Comparison of ENCODE assay signal across 22 cellular contexts in genomic region chr20:50924261-50924660, GRCh38. TPM values are rescaled to one million over a fixed set of nuclear protein-coding genes. Genes with fewer than 3 reads are reported as not detected.
DNase-seq lines count a peak whose midpoint lies in the region; ATAC-seq, FAIRE-seq and TF ChIP-seq lines count a peak whose summit lies in the region.
"Had no signal": no experiment of that assay in that cellular context is flagged by ENCODE, and none has a peak within 500 bp of the region (broad histone marks: within the 10 kb centered on the region; RNA-seq: fewer than 3 reads in every experiment).

No MANE protein-coding gene starts in this region.

- H3K79me1 ChIP-seq in mesenchymal stem cell (replicated peaks; ENCODE audit: low read length, poor library complexity, severe bottlenecking): no peaks in the 10 kb centered on the region

- peaks cover 18% of the 10 kb centered on the region for H3F3A ChIP-seq in GM23248 (ENCODE audit: insufficient read depth)

- no peak overlapping the region for H2BK5ac ChIP-seq in mesenchymal stem cell (ENCODE audit: low read depth, low read length, poor library complexity, severe bottlenecking)

- TF ChIP-seq POLR2A in GM12878 (IDR thresholded peaks at IDR 0.05; ENCODE audit: low read depth, low read length): no peak

- H4K20me1 ChIP-seq in GM23248 (ENCODE audit: insufficient read depth) (peaks cover 27% of the 10 kb centered on the region), GM12878 (ENCODE audit: control insufficient read depth, insufficient read depth) (no peaks in the 10 kb centered on the region; the same call in 1 of the 2 replicates), hepatocyte (ENCODE audit: insufficient read depth, poor library complexity, severe bottlenecking) (peaks cover 100% of the 10 kb centered on the region)

- H3K4me2 ChIP-seq in GM23248 (ENCODE audit: unreplicated experiment) (no peak overlapping the region), GM12878 (ENCODE audit: control insufficient read depth, insufficient read depth) (0 out of 2 replicates have a peak overlapping the region, but pooled peaks have one; percentile 18), mesenchymal stem cell (ENCODE audit: low read length, poor library complexity, severe bottlenecking) (no peak overlapping the region), hepatocyte (no peak overlapping the region)

- H3K9me2 ChIP-seq in GM23248 (ENCODE audit: insufficient read depth) (no peaks in the 10 kb centered on the region), hepatocyte (replicated peaks; ENCODE audit: insufficient read depth) (no peaks in the 10 kb centered on the region)

- no peak for TF ChIP-seq RAD21 in GM12878 (IDR thresholded peaks at IDR 0.05; ENCODE audit: insufficient read depth, low read depth, low read length)

- no peak for FAIRE-seq in GM12878 (lab: Jason Lieb, UNC)
- FAIRE-seq: colon, GM18507, kidney had no signal

- TF ChIP-seq EP300 in GM12878 (IDR thresholded peaks at IDR 0.05; ENCODE audit: borderline replicate concordance in 1 of 2, control insufficient read depth in 1 of 2, low read depth in 2 of 2, low read length in 2 of 2): no peak

- H2AFZ ChIP-seq in GM23248 (no peak overlapping the region), GM12878 (ENCODE audit: control insufficient read depth, low read depth, low read length) (no peak overlapping the region), mesenchymal stem cell (ENCODE audit: low read depth, low read length) (no peak overlapping the region), hepatocyte (no peak overlapping the region)

- no peak overlapping the region for H3K14ac ChIP-seq in mesenchymal stem cell (ENCODE audit: low read length in 2 of 2)

- H2BK12ac ChIP-seq in mesenchymal stem cell (ENCODE audit: low read length in 2 of 2): no peak overlapping the region

- in situ Hi-C loops in GM23248 (cut with MboI): no loop called here
- in situ Hi-C loops in GM12878 (cut with MboI): no loop called here

- no peak overlapping the region for H2AK5ac ChIP-seq in mesenchymal stem cell (ENCODE audit: low read length, severe bottlenecking)

- H3K79me2 ChIP-seq in GM23248 (ENCODE audit: insufficient read depth): peaks cover 100% of the 10 kb centered on the region
- peaks cover 97% of the 10 kb centered on the region for H3K79me2 ChIP-seq in GM12878 (ENCODE audit: control insufficient read depth, insufficient read depth, low read length)
- peaks cover 100% of the 10 kb centered on the region for H3K79me2 ChIP-seq in hepatocyte

- no peak overlapping the region for H3K9ac ChIP-seq in GM23248
- H3K9ac ChIP-seq in GM12878 (ENCODE audit: control insufficient read depth, insufficient read depth, low read length): no peak overlapping the region
- no peak overlapping the region for H3K9ac ChIP-seq in mesenchymal stem cell (ENCODE audit: low read length)

- DNase-seq in AG10803 (ENCODE audit: low read depth) (peak; percentile 60), GM23248 (peak; percentile 30), GM12878 (ENCODE audit: low read depth, low spot score) (no peak), mesenchymal stem cell (peak; percentile 40), hepatocyte (ENCODE audit: low spot score) (no peak), NCI-H1417 treated with DMSO at 0.1 percent for 48 hours (lab: John Stamatoyannopoulos, UW) (no peak), left ventricle myocardium superior (no peak)
- DNase-seq: ACHN; activated naive CD4-positive, alpha-beta T cell; EL; foreskin melanocyte; hypothalamus; kidney; NCI-H1092 treated with DMSO at 0.1 percent for 48 hours; NCI-H526; OCI-M1; Right ventricle myocardium superior; stimulated activated CD8-positive, alpha-beta memory T cell treated with anti-CD3 and anti-CD28 coated beads, Interleukin-4, amount 100 ng/mL, for 48 hours had no signal

- no peak overlapping the region for H3K18ac ChIP-seq in mesenchymal stem cell (ENCODE audit: low read depth in 1 of 2, low read length in 2 of 2)

- no peak for ATAC-seq in GM12878
- ATAC-seq in GM21367 (IDR thresholded peaks at IDR 0.05; ENCODE audit: unreplicated experiment): no peak
- no peak for ATAC-seq in left ventricle myocardium superior

- SMC1A ChIA-PET in GM12878 (lab: Charles Lee; ENCODE audit: uncharacterized antibody, unreplicated experiment): interaction anchor here (0.8 to 7.6 kb wide), 10 partner anchors 8 to 399 kb away, joined by 3 to 54 read pairs (median 4); partner anchors contain the start of gene BCAS4

- H3K4me1 ChIP-seq in GM23248 (ENCODE audit: insufficient read depth) (peaks cover 51% of the 10 kb centered on the region), GM12878 (ENCODE audit: control insufficient read depth, insufficient read depth, low read length) (peaks cover 4% of the 10 kb centered on the region), mesenchymal stem cell (ENCODE audit: control insufficient read depth, insufficient read depth, low read depth, low read length) (peaks cover 14% of the 10 kb centered on the region), hepatocyte (ENCODE audit: insufficient read depth) (peaks cover 28% of the 10 kb centered on the region)

- WGBS in GM23248 (ENCODE audit: low coverage in 1 of 2, low lambda C conversion rate in 2 of 2, missing lambda C conversion rate in 2 of 2), 2 experiments: 17 to 35% methylated on average over 1 of the region's 1 CpG
- WGBS in GM12878 (ENCODE audit: insufficient coverage, insufficient replicate concordance, low lambda C conversion rate, missing lambda C conversion rate): 57% methylated on average over 1 of the region's 1 CpG
- WGBS in mesenchymal stem cell: 93% methylated on average over 1 of the region's 1 CpG
- WGBS in hepatocyte (ENCODE audit: low lambda C conversion rate, missing lambda C conversion rate): 46% methylated on average over 1 of the region's 1 CpG

- no TSS peak for BruUV-seq in GM12878 (replicated peaks; lab: Mats Ljungman, UMichigan)

- intact Hi-C loops in GM12878 (cut with micrococcal nuclease; ENCODE audit: unreplicated experiment): no loop called here
- intact Hi-C loops in left ventricle myocardium superior (cut with micrococcal nuclease): no loop called here

- H3K27me3 ChIP-seq in GM23248 (replicated peaks; ENCODE audit: insufficient read depth): no peaks in the 10 kb centered on the region
- H3K27me3 ChIP-seq in GM12878 (replicated peaks in 1 of 2; ENCODE audit: control insufficient read depth in 2 of 2, insufficient read depth in 2 of 2, low read length in 1 of 2): no peaks in the 10 kb centered on the region
- H3K27me3 ChIP-seq in mesenchymal stem cell (ENCODE audit: control insufficient read depth in 1 of 2, insufficient read depth in 1 of 2, low read length in 2 of 2): no peaks in the 10 kb centered on the region
- H3K27me3 ChIP-seq in hepatocyte: no peaks in the 10 kb centered on the region
- H3K27me3 ChIP-seq: vagina had no signal

- H4K8ac ChIP-seq in mesenchymal stem cell (ENCODE audit: low read length): no peak overlapping the region

- no peak overlapping the region for H2BK15ac ChIP-seq in mesenchymal stem cell (ENCODE audit: low read depth, poor library complexity, severe bottlenecking)

- H3K36me3 ChIP-seq in GM23248 (ENCODE audit: low read depth) (peaks cover 20% of the 10 kb centered on the region), GM12878 (ENCODE audit: control insufficient read depth in 2 of 2, insufficient read depth in 2 of 2, low read length in 1 of 2) (peaks cover 2 to 29% of the 10 kb centered on the region in 2 experiments), mesenchymal stem cell (ENCODE audit: control insufficient read depth in 1 of 2, insufficient read depth in 2 of 2, low read depth in 1 of 2, low read length in 2 of 2) (peaks cover 9 to 37% of the 10 kb centered on the region in 2 experiments), hepatocyte (replicated peaks; ENCODE audit: insufficient read depth, low read depth) (no peaks in the 10 kb centered on the region)

- H3K4me3 ChIP-seq in AG10803 (ENCODE audit: low read length) (no peak overlapping the region), GM23248 (no peak overlapping the region), GM12878 (no peak overlapping the region), mesenchymal stem cell (ENCODE audit: insufficient read depth in 1 of 2, low read depth in 1 of 2, low read length in 2 of 2) (no peak overlapping the region), hepatocyte (no peak overlapping the region)
- H3K4me3 ChIP-seq: vagina had no signal

- CTCF ChIA-PET in GM12878 (lab: Yijun Ruan, JAX): interaction anchor here (1.0 to 13.0 kb wide), 8 partner anchors 9 to 130 kb away, joined by 3 to 336 read pairs (median 26); partner anchors contain the start of gene BCAS4

- H4K91ac ChIP-seq in mesenchymal stem cell (ENCODE audit: low read length): no peak overlapping the region

- H3K27ac ChIP-seq in GM23248: peak overlapping the region; percentile 15
- no peak overlapping the region for H3K27ac ChIP-seq in GM12878 (ENCODE audit: control insufficient read depth, insufficient read depth)
- H3K27ac ChIP-seq in mesenchymal stem cell (ENCODE audit: low read length, poor library complexity, severe bottlenecking): no peak overlapping the region
- H3K27ac ChIP-seq in hepatocyte: no peak overlapping the region
- H3K27ac ChIP-seq: vagina had no signal

- RAD21 ChIA-PET in GM12878 (lab: Charles Lee; ENCODE audit: unreplicated experiment): interaction anchor here (0.9 to 2.9 kb wide), 5 partner anchors 8 to 130 kb away, joined by 3 to 8 read pairs (median 5); no protein-coding TSS in a partner anchor

- POLR2A ChIA-PET in GM12878 (lab: Charles Lee): interaction anchor here (0.9 to 3.9 kb wide), 2 partner anchors 9 to 130 kb away, joined by 3 to 26 read pairs; partner anchors contain the start of gene BCAS4

- H3K23ac ChIP-seq in mesenchymal stem cell (ENCODE audit: low read length in 2 of 2): no peak overlapping the region

- H3K4ac ChIP-seq in mesenchymal stem cell (ENCODE audit: low read depth in 1 of 2, low read length in 2 of 2): no peak overlapping the region

- H2BK120ac ChIP-seq in mesenchymal stem cell (ENCODE audit: low read depth, low read length): no peak overlapping the region

- TF ChIP-seq CTCF in AG10803 (conservative IDR thresholded peaks at IDR 0.05; ENCODE audit: low read length): no peak
- TF ChIP-seq CTCF in GM12878 (IDR thresholded peaks at IDR 0.05 in 2 of 3, conservative IDR thresholded peaks at IDR 0.05 in 1 of 3; ENCODE audit: control insufficient read depth in 2 of 3, extremely low read depth in 1 of 3, insufficient read depth in 1 of 3, low read depth in 3 of 3, low read length in 3 of 3): no peak
- TF ChIP-seq CTCF in hepatocyte (IDR thresholded peaks at IDR 0.05; ENCODE audit: poor library complexity): no peak

- no peaks in the 10 kb centered on the region for H3K9me3 ChIP-seq in GM23248 (ENCODE audit: low read depth)
- no peaks in the 10 kb centered on the region for H3K9me3 ChIP-seq in GM12878 (replicated peaks; ENCODE audit: control insufficient read depth, insufficient read depth, low read length)
- no peaks in the 10 kb centered on the region for H3K9me3 ChIP-seq in mesenchymal stem cell (ENCODE audit: control insufficient read depth, low read length)
- no peaks in the 10 kb centered on the region for H3K9me3 ChIP-seq in hepatocyte (ENCODE audit: low read depth)
- H3K9me3 ChIP-seq: vagina had no signal

RNA-seq across cellular contexts. Expression of gene ADNP, which starts 7.0 kb away (rescaled TPM):
- total RNA-seq in GM23248 (2014; rRNA removed; shearing (Covaris generic)): 14.9 and 15.0 TPM in 2 replicates
- polyA plus RNA-seq in GM23248 (2016; fragmentation: Nextera tagmentation; extraction: Ambion mirVana) (32.6 and 34.2 TPM in 2 replicates), GM12878 (2011; rRNA removed) (30.6 and 40.0 TPM in 2 replicates), GM12878 (2014; fragmentation: Illumina TruSeq; extraction: Trizol) (66.9 and 82.8 TPM in 2 replicates), GM12878 (2014; fragmentation: Nextera tagmentation; extraction: Ambion mirVana) (10 to 100 TPM; 25.9 to 39.7 TPM), GM12878 (2014; rRNA removed) (23.6 and 28.1 TPM in 2 replicates), GM12878 (2016; fragmentation: Nextera tagmentation; extraction: Ambion mirVana) (10 to 100 TPM; 39.1 to 40.3 TPM), hepatocyte (12.5 and 13.1 TPM in 2 replicates)
- 129 and 136 TPM in 2 replicates for total RNA-seq in GM12878 (2013; cell fraction: nucleolus; rRNA removed)
- total RNA-seq in GM12878 (2014; rRNA removed) (22.8 and 23.0 TPM in 2 replicates), GM12878 (2014; rRNA removed; fragmentation: Illumina TruSeq; extraction: Trizol) (28.3 and 30.4 TPM in 2 replicates), GM12878 (2021) (74.4 and 74.5 TPM in 2 replicates), hepatocyte (43.7 and 44.3 TPM in 2 replicates), left ventricle myocardium superior (34.2 TPM)
- 30.5 TPM for polyA plus RNA-seq in GM12878 (2011; ENCODE audit: low read depth)
- polyA plus RNA-seq in GM12878 (2011; cell fraction: cytosol; rRNA removed): 20.1 and 27.2 TPM in 2 replicates
- 61.5 and 64.3 TPM in 2 replicates for polyA plus RNA-seq in GM12878 (2011; cell fraction: nucleus; rRNA removed)
- polyA plus RNA-seq in GM12878 (2012): 34.8 and 42.0 TPM in 2 replicates
- polyA minus RNA-seq in GM12878 (2011; rRNA and poly(A)+ RNA removed): 54.7 and 78.9 TPM in 2 replicates
- polyA minus RNA-seq in GM12878 (2011; cell fraction: cytosol; rRNA and poly(A)+ RNA removed): 25.9 and 31.9 TPM in 2 replicates
- 28.5 and 36.6 TPM in 2 replicates for polyA minus RNA-seq in GM12878 (2011; cell fraction: nucleus; rRNA and poly(A)+ RNA removed)
- polyA plus RNA-seq in mesenchymal stem cell (2013, experiment 1 of 2): 47.9 TPM
- polyA plus RNA-seq in mesenchymal stem cell (2013, experiment 2 of 2): 45.5 TPM

RNA-seq across cellular contexts. Expression of gene DPM1, which starts 34.1 kb away (rescaled TPM):
- total RNA-seq in GM23248 (2014; rRNA removed; shearing (Covaris generic)): 59.1 and 93.1 TPM in 2 replicates
- polyA plus RNA-seq in GM23248 (2016; fragmentation: Nextera tagmentation; extraction: Ambion mirVana): 122 and 127 TPM in 2 replicates
- 18.4 and 21.1 TPM in 2 replicates for total RNA-seq in GM12878 (2013; cell fraction: nucleolus; rRNA removed)
- 66.0 and 76.1 TPM in 2 replicates for total RNA-seq in GM12878 (2014; rRNA removed)
- total RNA-seq in GM12878 (2014; rRNA removed; fragmentation: Illumina TruSeq; extraction: Trizol): 105 and 107 TPM in 2 replicates
- 50.8 and 53.3 TPM in 2 replicates for total RNA-seq in GM12878 (2021)
- polyA plus RNA-seq in GM12878 (2011; ENCODE audit: low read depth): 37.8 TPM
- 72.3 and 127 TPM in 2 replicates for polyA plus RNA-seq in GM12878 (2011; rRNA removed)
- polyA plus RNA-seq in GM12878 (2011; cell fraction: cytosol; rRNA removed): 27.4 and 31.7 TPM in 2 replicates
- 26.8 and 36.2 TPM in 2 replicates for polyA plus RNA-seq in GM12878 (2011; cell fraction: nucleus; rRNA removed)
- polyA plus RNA-seq in GM12878 (2012): 52.8 and 55.9 TPM in 2 replicates
- 112 and 187 TPM in 2 replicates for polyA plus RNA-seq in GM12878 (2014; fragmentation: Illumina TruSeq; extraction: Trizol)
- 100 to 1,000 TPM; 138 to 145 TPM for polyA plus RNA-seq in GM12878 (2014; fragmentation: Nextera tagmentation; extraction: Ambion mirVana)
- polyA plus RNA-seq in GM12878 (2014; rRNA removed): 85.6 and 98.5 TPM in 2 replicates
- polyA plus RNA-seq in GM12878 (2016; fragmentation: Nextera tagmentation; extraction: Ambion mirVana): 100 to 1,000 TPM; 159 to 167 TPM
- 9.8 and 20.5 TPM in 2 replicates for polyA minus RNA-seq in GM12878 (2011; rRNA and poly(A)+ RNA removed)
- polyA minus RNA-seq in GM12878 (2011; cell fraction: cytosol; rRNA and poly(A)+ RNA removed): 10.7 and 13.9 TPM in 2 replicates
- 11.8 and 16.8 TPM in 2 replicates for polyA minus RNA-seq in GM12878 (2011; cell fraction: nucleus; rRNA and poly(A)+ RNA removed)
- polyA plus RNA-seq in mesenchymal stem cell (2013, experiment 1 of 2): 53.8 TPM
- 63.4 TPM for polyA plus RNA-seq in mesenchymal stem cell (2013, experiment 2 of 2)
- total RNA-seq in hepatocyte: 84.3 and 85.0 TPM in 2 replicates
- 72.9 and 77.8 TPM in 2 replicates for polyA plus RNA-seq in hepatocyte
- 41.2 TPM for total RNA-seq in left ventricle myocardium superior

RNA-seq across cellular contexts. Expression of gene MOCS3, which starts 34.4 kb away (rescaled TPM):
- total RNA-seq in GM23248 (2014; rRNA removed; shearing (Covaris generic)): 7.2 and 11.5 TPM in 2 replicates
- polyA plus RNA-seq in GM23248 (2016; fragmentation: Nextera tagmentation; extraction: Ambion mirVana) (5.3 and 5.6 TPM in 2 replicates), GM12878 (2011; rRNA removed) (2.0 and 2.2 TPM in 2 replicates), GM12878 (2014; fragmentation: Illumina TruSeq; extraction: Trizol) (2.4 and 2.8 TPM in 2 replicates), GM12878 (2014; fragmentation: Nextera tagmentation; extraction: Ambion mirVana) (under 1 TPM; 0.87 to 0.99 TPM), GM12878 (2014; rRNA removed) (3.6 and 4.6 TPM in 2 replicates), GM12878 (2016; fragmentation: Nextera tagmentation; extraction: Ambion mirVana) (1 to 10 TPM; 4.0 to 4.6 TPM), hepatocyte (4.0 and 5.5 TPM in 2 replicates)
- total RNA-seq in GM12878 (2013; cell fraction: nucleolus; rRNA removed): 6.0 and 6.1 TPM in 2 replicates
- total RNA-seq in GM12878 (2014; rRNA removed) (5.7 and 5.9 TPM in 2 replicates), GM12878 (2014; rRNA removed; fragmentation: Illumina TruSeq; extraction: Trizol) (3.0 and 3.3 TPM in 2 replicates), GM12878 (2021) (4.7 and 5.2 TPM in 2 replicates), hepatocyte (7.7 and 8.6 TPM in 2 replicates), left ventricle myocardium superior (3.1 TPM)
- 0.83 TPM for polyA plus RNA-seq in GM12878 (2011; ENCODE audit: low read depth)
- polyA plus RNA-seq in GM12878 (2011; cell fraction: cytosol; rRNA removed): 2.4 and 3.0 TPM in 2 replicates
- 1.4 and 1.6 TPM in 2 replicates for polyA plus RNA-seq in GM12878 (2011; cell fraction: nucleus; rRNA removed)
- 2.1 and 2.6 TPM in 2 replicates for polyA plus RNA-seq in GM12878 (2012)
- 4.6 and 6.5 TPM in 2 replicates for polyA minus RNA-seq in GM12878 (2011; rRNA and poly(A)+ RNA removed)
- polyA minus RNA-seq in GM12878 (2011; cell fraction: cytosol; rRNA and poly(A)+ RNA removed): 2.0 and 2.1 TPM in 2 replicates
- polyA minus RNA-seq in GM12878 (2011; cell fraction: nucleus; rRNA and poly(A)+ RNA removed): 4.6 and 7.6 TPM in 2 replicates
- 2.5 TPM for polyA plus RNA-seq in mesenchymal stem cell (2013, experiment 1 of 2)
- 2.5 TPM for polyA plus RNA-seq in mesenchymal stem cell (2013, experiment 2 of 2)

Comparison
In these comparisons a context has a peak if more than half of its experiments do, and no peak if none do; other contexts are left out.
1. DNase-seq: peak in AG10803 (single experiment), GM23248 (single experiment) and mesenchymal stem cell (single experiment); none in GM12878 (single experiment), hepatocyte (single experiment), NCI-H1417 treated with DMSO at 0.1 percent for 48 hours (single experiment) and left ventricle myocardium superior (single experiment).